8 cellular contexts compared by ENCODE assay signal in genomic region chr17:3723556-3724372, GRCh38. TPM values are rescaled to one million over a fixed set of nuclear protein-coding genes. Genes with fewer than 3 reads are reported as not detected.
DNase-seq lines count a peak whose midpoint lies in the region; ATAC-seq, FAIRE-seq and TF ChIP-seq lines count a peak whose summit lies in the region.

TSS of gene HASPIN (plus strand) at chr17:3723903. CDS start at chr17:3723936, 33 bp downstream.

- H3K4me1 Mint-ChIP-seq in Caco-2 (ENCODE audit: low read depth, unreplicated experiment), result peaks cover 16% of the 10 kb centered on the region

- peak within 1 kb of the TSS; percentile 75 for H3K27ac Mint-ChIP-seq in Caco-2 (ENCODE audit: unreplicated experiment)

- in situ Hi-C loops in endometrial microvascular endothelial cells (cut with HindIII; ENCODE audit: inconsistent ontology term, low pct_unique_long_range_greater_than_20kb, low sequenced_read_pairs), result no loop called here

- H3K4me1 ChIP-seq in Caco-2, result no peaks in the 10 kb centered on the region
- peaks cover 2% of the 10 kb centered on the region for H3K4me1 ChIP-seq in NT2/D1 (ENCODE audit: insufficient read depth, insufficient read length)

- no peaks in the 10 kb centered on the region for H3K27me3 Mint-ChIP-seq in Caco-2 (ENCODE audit: insufficient read depth, unreplicated experiment)

- intact Hi-C loops in Caco-2 (cut with micrococcal nuclease; ENCODE audit: unreplicated experiment), result no loop called here

- peaks cover 36% of the 10 kb centered on the region for H3K36me3 Mint-ChIP-seq in Caco-2 (ENCODE audit: insufficient read depth, unreplicated experiment)

- CTCF ChIA-PET in Caco-2 (lab: Charles Lee), result interaction anchor here (0.7 to 2.0 kb wide), 2 partner anchors 14 to 42 kb away, joined by 3 to 11 read pairs; no protein-coding TSS in a partner anchor

- H3K27me3 ChIP-seq in Caco-2 (replicated peaks; ENCODE audit: control insufficient read depth, insufficient read depth, low read length) (no peaks in the 10 kb centered on the region), NT2/D1 (ENCODE audit: insufficient read depth, insufficient read length) (no peaks in the 10 kb centered on the region)

- POLR2A ChIA-PET in Caco-2 (lab: Charles Lee), result interaction anchor here (0.9 to 1.1 kb wide), 2 partner anchors 57 to 114 kb away, joined by 3 to 5 read pairs; no protein-coding TSS in a partner anchor

- FAIRE-seq in HTR-8/SVneo (lab: Jason Lieb, UNC), result peak; percentile 88

- peak; percentile 67 for ATAC-seq in GM21367 (IDR thresholded peaks at IDR 0.05; ENCODE audit: unreplicated experiment)

- peak in 1 of 2 experiments; percentile 11 for TF ChIP-seq CTCF in Caco-2 (IDR thresholded peaks at IDR 0.05; ENCODE audit: insufficient read depth in 1 of 2, low read depth in 1 of 2, low read length in 1 of 2, severe bottlenecking in 1 of 2, unreplicated experiment in 1 of 2)

- no peaks in the 10 kb centered on the region for H3K9me3 Mint-ChIP-seq in Caco-2 (ENCODE audit: unreplicated experiment)

- peak within 1 kb of the TSS; percentile 99 for H3K9ac ChIP-seq in NT2/D1 (ENCODE audit: insufficient read length, low read depth)

- peak within 1 kb of the TSS; percentile 76 for H3K4me3 ChIP-seq in Caco-2 (ENCODE audit: low read depth, low read length)
- peak within 1 kb of the TSS; percentile 93 for H3K4me3 ChIP-seq in NT2/D1 (ENCODE audit: insufficient read length, low read depth)

- H3K4me3 Mint-ChIP-seq in Caco-2 (ENCODE audit: unreplicated experiment), result peak within 1 kb of the TSS; percentile 77

- H3K9me3 ChIP-seq in Caco-2, result no peaks in the 10 kb centered on the region
- no peaks in the 10 kb centered on the region for H3K9me3 ChIP-seq in NT2/D1 (ENCODE audit: insufficient read depth, low read length)

- H3K36me3 ChIP-seq in Caco-2 (ENCODE audit: control insufficient read depth, insufficient read depth, low read length) (no peaks in the 10 kb centered on the region), NT2/D1 (ENCODE audit: insufficient read depth, insufficient read length, low read length) (peaks cover 38% of the 10 kb centered on the region)

- BruUV-seq in Caco-2 (replicated peaks; lab: Mats Ljungman, UMichigan), result no TSS peak

- DNase-seq in Caco-2, result peak; percentile 85 to 86
- DNase-seq in HTR-8/SVneo (ENCODE audit: insufficient read length, low spot score), result peak; percentile 97
- peak; percentile 80 for DNase-seq in NT2/D1 (ENCODE audit: low read depth, low spot score)
- DNase-seq in activated CD8-positive, alpha-beta memory T cell treated with anti-CD3 and anti-CD28 coated beads, Interleukin-2, amount 50 U/mL, for 24 hours (ENCODE audit: extremely low read depth), result peak; percentile 78
- peak; percentile 90 for DNase-seq in midbrain (lab: John Stamatoyannopoulos, UW)
- DNase-seq in stimulated activated CD8-positive, alpha-beta memory T cell treated with anti-CD3 and anti-CD28 coated beads, Interleukin-2, amount 100 ng/mL, for 1 hour (ENCODE audit: low read depth in 2 of 2), result peak; percentile 78 to 86

RNA-seq across cellular contexts. Expression of gene HASPIN, which starts in this region (rescaled TPM):
- total RNA-seq in Caco-2 (2022) (9.1 and 9.5 TPM in 2 replicates), endometrial microvascular endothelial cells (ENCODE audit: inconsistent ontology term) (17.2 TPM)

Comparison
In these comparisons a context has a peak if more than half of its experiments do, and no peak if none do; other contexts are left out.
1. Peak in every context shown above with its lines: DNase-seq, ATAC-seq and H3K4me3 ChIP-seq.